Comparison of ENCODE assay signal across 13 cellular contexts in genomic region chr2:176160251-176161040, GRCh38. TPM values are rescaled to one million over a fixed set of nuclear protein-coding genes. Genes with fewer than 3 reads are reported as not detected.
A peak's percentile ranks its signal among the peaks of the same experiment; 100 is the strongest.
DNase-seq lines count a peak whose midpoint lies in the region; ATAC-seq and TF ChIP-seq lines count a peak whose summit lies in the region.
"Had no signal": no experiment of that assay in that cellular context is flagged by ENCODE, and none has a peak within 500 bp of the region (broad histone marks: within the 10 kb centered on the region; RNA-seq: fewer than 3 reads in every experiment).

No MANE protein-coding gene starts in this region.

- no peaks in the 10 kb centered on the region for H3K36me3 ChIP-seq in testis (ENCODE audit: low read depth, missing control alignments)
- H3K36me3 ChIP-seq: MG63 had no signal

- DNase-seq in NCI-H82 (lab: John Stamatoyannopoulos, UW) = peak; percentile 43
- DNase-seq in NCI-H82 treated with DMSO at 0.1 percent for 48 hours (lab: John Stamatoyannopoulos, UW; ENCODE audit: unreplicated experiment) = no peak
- DNase-seq in coronary artery (ENCODE audit: low spot score) = no peak
- no peak for DNase-seq in naive thymus-derived CD8-positive, alpha-beta T cell
- no peak for DNase-seq in testis
- DNase-seq in posterior vena cava (ENCODE audit: low spot score) = no peak
- DNase-seq in 8988T = no peak
- no peak for DNase-seq in NCI-H2227 (lab: John Stamatoyannopoulos, UW; ENCODE audit: unreplicated experiment)
- DNase-seq: caudate nucleus; CD8-positive, alpha-beta T cell; MG63; NCI-H2081 treated with DMSO at 0.1 percent for 48 hours had no signal

- H3K4me3 ChIP-seq in coronary artery = peak overlapping the region; percentile 54
- H3K4me3 ChIP-seq in testis = peak overlapping the region; percentile 31 to 56
- H3K4me3 ChIP-seq: MG63, SJSA1 had no signal

- H3K4me3 Mint-ChIP-seq in naive thymus-derived CD8-positive, alpha-beta T cell = peak overlapping the region in 7 of 10 donors; percentile 20 to 66 (median 48)
- H3K4me3 Mint-ChIP-seq: CD8-positive, alpha-beta T cell had no signal

- H3K9me3 Mint-ChIP-seq in naive thymus-derived CD8-positive, alpha-beta T cell = peaks cover 0 to 11% (median 3%) of the 10 kb centered on the region in 9 donors
- H3K9me3 Mint-ChIP-seq: CD8-positive, alpha-beta T cell had no signal

- ATAC-seq in naive thymus-derived CD8-positive, alpha-beta T cell = no peak
- ATAC-seq: CD8-positive, alpha-beta T cell had no signal

- peak overlapping the region in 2 of 10 donors; percentile 29 to 74 for H3K27ac Mint-ChIP-seq in naive thymus-derived CD8-positive, alpha-beta T cell
- H3K27ac Mint-ChIP-seq: CD8-positive, alpha-beta T cell had no signal

- H3K4me1 ChIP-seq in testis = peaks cover 3% of the 10 kb centered on the region
- H3K4me1 ChIP-seq: SJSA1 had no signal

- intact Hi-C loops in testis (cut with DNase I; ENCODE audit: low total_unique reads) (no loop called here), posterior vena cava (cut with DNase I) (no loop called here)

- TF ChIP-seq POLR2A in testis (IDR thresholded peaks at IDR 0.05) = no peak

- no peaks in the 10 kb centered on the region for H3K9me3 ChIP-seq in testis
- H3K9me3 ChIP-seq: MG63, SJSA1 had no signal

- peaks cover 5 to 19% (median 8%) of the 10 kb centered on the region in 3 donors for H3K36me3 Mint-ChIP-seq in naive thymus-derived CD8-positive, alpha-beta T cell
- H3K36me3 Mint-ChIP-seq: CD8-positive, alpha-beta T cell had no signal

- H3K27me3 ChIP-seq in testis = no peaks in the 10 kb centered on the region
- H3K27me3 ChIP-seq: MG63, SJSA1 had no signal

- POLR2A ChIA-PET in naive thymus-derived CD8-positive, alpha-beta T cell (lab: Charles Lee) = no interaction called here

- peaks cover 45 to 89% (median 78%) of the 10 kb centered on the region in 5 donors for H3K27me3 Mint-ChIP-seq in naive thymus-derived CD8-positive, alpha-beta T cell

- H3K27ac ChIP-seq in coronary artery (no peak overlapping the region), testis (peak overlapping the region; percentile 38 to 44)
- H3K27ac ChIP-seq: SJSA1 had no signal

- 43 to 63% methylated on average over 23 to 51 of the region's 51 CpGs for WGBS in testis, 2 donors

- peaks cover 14 to 37% (median 25%) of the 10 kb centered on the region in 4 donors for H3K4me1 Mint-ChIP-seq in naive thymus-derived CD8-positive, alpha-beta T cell

- no peak for TF ChIP-seq CTCF in coronary artery (IDR thresholded peaks at IDR 0.05)
- no peak for TF ChIP-seq CTCF in testis (IDR thresholded peaks at IDR 0.05)

RNA-seq across cellular contexts. Expression of gene HOXD3, which starts 3.3 kb away (rescaled TPM):
- total RNA-seq in naive thymus-derived CD8-positive, alpha-beta T cell = not detected
- not detected for polyA plus RNA-seq in naive thymus-derived CD8-positive, alpha-beta T cell
- total RNA-seq in testis (10 to 100 TPM; 14.0 to 22.3 TPM), posterior vena cava (10 to 100 TPM in 1 of 2 donors, 1 to 10 TPM in 1; 9.0 to 10.9 TPM)
- 2.7 TPM for polyA plus RNA-seq in testis (ENCODE audit: insufficient read depth, low read depth, low replicate concordance)
- total RNA-seq: CD8-positive, alpha-beta T cell had no signal

RNA-seq across cellular contexts. Expression of gene HOXD4, which starts 9.1 kb away (rescaled TPM):
- not detected for total RNA-seq in naive thymus-derived CD8-positive, alpha-beta T cell
- polyA plus RNA-seq in naive thymus-derived CD8-positive, alpha-beta T cell = not detected
- 10 to 100 TPM; 11.5 to 13.3 TPM for total RNA-seq in testis
- 2.7 TPM for polyA plus RNA-seq in testis (ENCODE audit: insufficient read depth, low read depth, low replicate concordance)
- total RNA-seq in posterior vena cava = 1 to 10 TPM; 7.2 to 9.9 TPM
- total RNA-seq: CD8-positive, alpha-beta T cell had no signal

RNA-seq across cellular contexts. Expression of gene HOXD1, which starts 28.0 kb away (rescaled TPM):
- not detected for total RNA-seq in naive thymus-derived CD8-positive, alpha-beta T cell
- not detected for polyA plus RNA-seq in naive thymus-derived CD8-positive, alpha-beta T cell
- total RNA-seq in testis (1 to 10 TPM; 5.5 to 7.6 TPM), posterior vena cava (under 1 TPM; 0.46 to 0.48 TPM)
- polyA plus RNA-seq in testis (ENCODE audit: insufficient read depth, low read depth, low replicate concordance) = 1.8 TPM
- total RNA-seq: CD8-positive, alpha-beta T cell; SJSA1 had no signal

RNA-seq across cellular contexts. Expression of gene HOXD8, which starts 30.9 kb away (rescaled TPM):
- total RNA-seq in naive thymus-derived CD8-positive, alpha-beta T cell = not detected
- not detected for polyA plus RNA-seq in naive thymus-derived CD8-positive, alpha-beta T cell
- total RNA-seq in testis = 10 to 100 TPM; 39.8 to 41.2 TPM
- 36.6 TPM for polyA plus RNA-seq in testis (ENCODE audit: insufficient read depth, low read depth, low replicate concordance)
- 10 to 100 TPM; 30.6 to 31.3 TPM for total RNA-seq in posterior vena cava
- total RNA-seq: CD8-positive, alpha-beta T cell had no signal

RNA-seq across cellular contexts. Expression of gene HOXD9, which starts 37.9 kb away (rescaled TPM):
- total RNA-seq in naive thymus-derived CD8-positive, alpha-beta T cell = not detected
- not detected for polyA plus RNA-seq in naive thymus-derived CD8-positive, alpha-beta T cell
- total RNA-seq in testis (10 to 100 TPM; 15.7 to 21.2 TPM), posterior vena cava (10 to 100 TPM in 1 of 2 donors, 1 to 10 TPM in 1; 7.9 to 12.0 TPM)
- polyA plus RNA-seq in testis (ENCODE audit: insufficient read depth, low read depth, low replicate concordance) = 8.2 TPM
- total RNA-seq: CD8-positive, alpha-beta T cell had no signal

Comparison
In these comparisons a context has a peak if more than half of its experiments do, and no peak if none do; other contexts are left out.
1. H3K27ac ChIP-seq: peak in testis (2 of 2); none in coronary artery (0 of 2).
2. RNA of gene HOXD3, which starts 3.3 kb away (total RNA-seq): 14.0 to 22.3 TPM in testis and 9.0 to 10.9 TPM in posterior vena cava; not detected in naive thymus-derived CD8-positive, alpha-beta T cell; every median in the first group is over 4 times any median in the second.
3. RNA of gene HOXD4, which starts 9.1 kb away (total RNA-seq): 11.5 to 13.3 TPM in testis and 7.2 to 9.9 TPM in posterior vena cava; not detected in naive thymus-derived CD8-positive, alpha-beta T cell; every median in the first group is over 4 times any median in the second.
4. RNA of gene HOXD1, which starts 28.0 kb away (total RNA-seq): 5.5 to 7.6 TPM in testis; 0.46 to 0.48 TPM in posterior vena cava and not detected in naive thymus-derived CD8-positive, alpha-beta T cell; every median in the first group is over 4 times any median in the second.